In the genomic region with DNA sequence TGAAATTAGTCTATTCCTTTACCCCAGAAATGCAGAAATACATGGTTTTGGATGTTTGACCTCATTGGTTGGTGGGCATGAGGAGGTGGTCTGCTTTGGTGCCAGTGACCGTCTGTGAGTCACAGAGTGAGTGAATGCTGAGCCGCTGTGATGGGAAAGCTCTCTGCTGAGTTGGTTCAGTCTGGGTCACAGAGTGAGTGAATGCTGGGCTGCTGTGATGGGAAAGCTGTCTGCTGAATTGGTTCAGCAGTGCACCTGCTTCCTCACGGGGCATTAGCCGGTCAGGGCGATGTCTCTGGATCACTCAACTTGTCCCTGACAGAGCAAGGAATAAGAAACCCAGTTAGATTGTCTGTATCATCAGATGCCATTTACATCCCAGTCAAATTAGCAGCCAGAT, we compare ENCODE assay signal across 25 cellular contexts.
"Had no signal": no experiment of that assay in that cellular context is flagged by ENCODE, and none has a peak within 500 bp of the region (broad histone marks: within the 10 kb centered on the region; RNA-seq: fewer than 3 reads in every experiment).

No MANE protein-coding gene starts in this region.

- H3K4me3 ChIP-seq: left lung, pancreas, thoracic aorta, upper lobe of left lung had no signal

- H3K27me3 Mint-ChIP-seq: activated naive CD8-positive, alpha-beta T cell treated with anti-CD3 and anti-CD28 coated beads for 36 hours; activated T-cell treated with anti-CD3 and anti-CD28 coated beads, Interleukin-2, amount 50 U/mL, for 24 hours; activated T-helper 17 cell treated with anti-CD3 and anti-CD28 coated beads, Interleukin-2, amount 50 U/mL, for 72 hours; T-cell had no signal

- H3K27ac ChIP-seq: left lung, pancreas, thoracic aorta, upper lobe of left lung, WERI-Rb-1 had no signal

- H3K9me3 Mint-ChIP-seq: activated naive CD8-positive, alpha-beta T cell treated with anti-CD3 and anti-CD28 coated beads for 36 hours; activated T-cell treated with anti-CD3 and anti-CD28 coated beads, Interleukin-2, amount 50 U/mL, for 24 hours; activated T-helper 17 cell treated with anti-CD3 and anti-CD28 coated beads, Interleukin-2, amount 50 U/mL, for 72 hours; T-cell had no signal

- H3K9me3 ChIP-seq: left lung, pancreas, SK-N-SH, thoracic aorta, upper lobe of left lung had no signal

- DNase-seq: activated CD8-positive, alpha-beta memory T cell treated with anti-CD3 and anti-CD28 coated beads for 24 hours; activated CD8-positive, alpha-beta memory T cell treated with anti-CD3 and anti-CD28 coated beads, Interleukin-2, amount 50 U/mL, for 4 hours; activated naive CD4-positive, alpha-beta T cell; activated naive CD8-positive, alpha-beta T cell treated with anti-CD3 and anti-CD28 coated beads for 36 hours; activated T-cell treated with anti-CD3 and anti-CD28 coated beads, Interleukin-2, amount 50 U/mL, for 24 hours; amniotic stem cell; effector CD4-positive, alpha-beta T cell; foreskin fibroblast; hippocampal formation; kidney glomerular epithelial cell; left lung; mammary epithelial cell; nephron progenitor cell; pancreas; stimulated activated CD4-positive, alpha-beta T cell treated with anti-CD3 and anti-CD28 coated beads, Interleukin-4, amount 100 ng/mL, for 1 hour; stimulated activated naive CD4-positive, alpha-beta T cell treated with Interleukin-2 at 50 U/mL for 16 hours; T-cell; upper lobe of left lung; WERI-Rb-1 had no signal

- H3K36me3 ChIP-seq: left lung, pancreas, thoracic aorta, WERI-Rb-1 had no signal

- H3K4me3 Mint-ChIP-seq: activated naive CD8-positive, alpha-beta T cell treated with anti-CD3 and anti-CD28 coated beads for 36 hours; activated T-cell treated with anti-CD3 and anti-CD28 coated beads, Interleukin-2, amount 50 U/mL, for 24 hours; activated T-helper 17 cell treated with anti-CD3 and anti-CD28 coated beads, Interleukin-2, amount 50 U/mL, for 72 hours; dendritic cell treated with granulocyte-macrophage colony-stimulating factor and Interleukin-4, amounts not matched to agents 40 ng/mL and 50 ng/mL, for 4 days; mesothelial cell of epicardium; nephron progenitor cell; T-cell had no signal

- H3K4me1 ChIP-seq: pancreas had no signal

- ATAC-seq: activated T-helper 17 cell treated with anti-CD3 and anti-CD28 coated beads, Interleukin-2, amount 50 U/mL, for 72 hours; left lung; pancreas; sciatic nerve; T-cell had no signal

- H3K4me1 Mint-ChIP-seq: activated T-helper 17 cell treated with anti-CD3 and anti-CD28 coated beads, Interleukin-2, amount 50 U/mL, for 72 hours had no signal

- H3K27ac Mint-ChIP-seq: activated naive CD8-positive, alpha-beta T cell treated with anti-CD3 and anti-CD28 coated beads for 36 hours; activated T-cell treated with anti-CD3 and anti-CD28 coated beads, Interleukin-2, amount 50 U/mL, for 24 hours; activated T-helper 17 cell treated with anti-CD3 and anti-CD28 coated beads, Interleukin-2, amount 50 U/mL, for 72 hours; dendritic cell treated with granulocyte-macrophage colony-stimulating factor and Interleukin-4, amounts not matched to agents 40 ng/mL and 50 ng/mL, for 4 days; mesothelial cell of epicardium; nephron progenitor cell; T-cell had no signal

- H3K27me3 ChIP-seq: left lung, pancreas, upper lobe of left lung had no signal
